8 cellular contexts compared by ENCODE assay signal in genomic region chr16:28218109-28218508, GRCh38. TPM values are rescaled to one million over a fixed set of nuclear protein-coding genes. Genes with fewer than 3 reads are reported as not detected.
DNase-seq lines count a peak whose midpoint lies in the region; ATAC-seq and TF ChIP-seq lines count a peak whose summit lies in the region.

No MANE protein-coding gene starts in this region.

- CTCF ChIA-PET in activated CD4-positive, alpha-beta T cell treated with anti-CD3 and anti-CD28 coated beads, Interleukin-2, amount 10 ng/mL, durations not matched to agents 7 days and 5 days (lab: Charles Lee) = interaction anchor here (0.6 to 2.2 kb wide), 24 partner anchors 11 to 272 kb away, joined by 3 to 17 read pairs (median 4); no protein-coding TSS in a partner anchor

- peak; percentile 82 for ATAC-seq in esophagus mucosa

- H3K4me1 Mint-ChIP-seq in activated CD4-positive, alpha-beta T cell treated with anti-CD3 and anti-CD28 coated beads, Interleukin-2, amount 10 ng/mL, durations not matched to agents 7 days and 5 days = peaks cover 6% of the 10 kb centered on the region

- H3K27me3 Mint-ChIP-seq in activated CD4-positive, alpha-beta T cell treated with anti-CD3 and anti-CD28 coated beads, Interleukin-2, amount 10 ng/mL, durations not matched to agents 7 days and 5 days = no peaks in the 10 kb centered on the region

- DNase-seq in LHCN-M2 (ENCODE audit: low read depth) (peak; percentile 43), DMS153 (lab: John Stamatoyannopoulos, UW) (no peak), NCI-H1092 treated with DMSO at 0.1 percent for 48 hours (lab: John Stamatoyannopoulos, UW) (no peak), cerebellum (ENCODE audit: low spot score) (no peak)
- DNase-seq in activated CD4-positive, alpha-beta T cell treated with anti-CD3 and anti-CD28 coated beads, Interleukin-2, amount 10 ng/mL, durations not matched to agents 7 days and 5 days = peak; percentile 78
- DNase-seq in stimulated activated CD4-positive, alpha-beta T cell treated with anti-CD3 and anti-CD28 coated beads, Interleukin-12 subunit alpha, Interleukin-12 subunit beta, amount 100 ng/mL, for 48 hours (ENCODE audit: low read depth in 2 of 3, low spot score in 1 of 3) = peak; percentile 28 to 53 (median 34)

- POLR2A ChIA-PET in activated CD4-positive, alpha-beta T cell treated with anti-CD3 and anti-CD28 coated beads, Interleukin-2, amount 10 ng/mL, durations not matched to agents 7 days and 5 days (lab: Charles Lee) = interaction anchor here (0.6 kb wide), 1 partner anchor 705 kb away, joined by 3 read pairs; no protein-coding TSS in a partner anchor

- no peaks in the 10 kb centered on the region for H3K9me3 Mint-ChIP-seq in activated CD4-positive, alpha-beta T cell treated with anti-CD3 and anti-CD28 coated beads, Interleukin-2, amount 10 ng/mL, durations not matched to agents 7 days and 5 days

- H3K4me3 ChIP-seq in GM12875 (ENCODE audit: low read depth, low read length) = no peak overlapping the region

- no peaks in the 10 kb centered on the region for H3K36me3 Mint-ChIP-seq in activated CD4-positive, alpha-beta T cell treated with anti-CD3 and anti-CD28 coated beads, Interleukin-2, amount 10 ng/mL, durations not matched to agents 7 days and 5 days (ENCODE audit: low read depth)

- TF ChIP-seq CTCF in GM12875 (IDR thresholded peaks at IDR 0.05; ENCODE audit: borderline replicate concordance, insufficient read depth, low read depth, low read length) = peak; percentile 80

- H3K4me3 Mint-ChIP-seq in activated CD4-positive, alpha-beta T cell treated with anti-CD3 and anti-CD28 coated beads, Interleukin-2, amount 10 ng/mL, durations not matched to agents 7 days and 5 days = no peak overlapping the region

- H3K27ac Mint-ChIP-seq in activated CD4-positive, alpha-beta T cell treated with anti-CD3 and anti-CD28 coated beads, Interleukin-2, amount 10 ng/mL, durations not matched to agents 7 days and 5 days = no peak overlapping the region

RNA-seq across cellular contexts. Expression of gene XPO6, which starts 6.3 kb away (rescaled TPM):
- total RNA-seq in LHCN-M2 (2014; rRNA removed) = 117 and 127 TPM in 2 replicates
- 99.8 TPM for polyA plus RNA-seq in LHCN-M2 (2012)
- 100 to 1,000 TPM; 237 to 304 TPM for total RNA-seq in activated CD4-positive, alpha-beta T cell treated with anti-CD3 and anti-CD28 coated beads, Interleukin-2, amount 10 ng/mL, durations not matched to agents 7 days and 5 days
- 82.7 TPM for total RNA-seq in esophagus mucosa
- total RNA-seq in cerebellum = 87.2 TPM

Comparison
In these comparisons a context has a peak if more than half of its experiments do, and no peak if none do; other contexts are left out.
1. DNase-seq: peak in LHCN-M2 (single experiment), activated CD4-positive, alpha-beta T cell treated with anti-CD3 and anti-CD28 coated beads, Interleukin-2, amount 10 ng/mL, durations not matched to agents 7 days and 5 days (single experiment) and stimulated activated CD4-positive, alpha-beta T cell treated with anti-CD3 and anti-CD28 coated beads, Interleukin-12 subunit alpha, Interleukin-12 subunit beta, amount 100 ng/mL, for 48 hours (3 of 3); none in DMS153 (single experiment), NCI-H1092 treated with DMSO at 0.1 percent for 48 hours (single experiment) and cerebellum (single experiment).